9 cellular contexts compared by ENCODE assay signal in genomic region chr11:47863189-47863892, GRCh38. TPM values are rescaled to one million over a fixed set of nuclear protein-coding genes. Genes with fewer than 3 reads are reported as not detected.
DNase-seq lines count a peak whose midpoint lies in the region; ATAC-seq and TF ChIP-seq lines count a peak whose summit lies in the region.
"Had no signal": no experiment of that assay in that cellular context is flagged by ENCODE, and none has a peak within 500 bp of the region (broad histone marks: within the 10 kb centered on the region; RNA-seq: fewer than 3 reads in every experiment).

No MANE protein-coding gene starts in this region.

- H3K27ac Mint-ChIP-seq in activated T-helper 1 cell treated with anti-CD3 and anti-CD28 coated beads, Interleukin-12 subunit alpha, Interleukin-12 subunit beta, Interleukin-2, Interleukin-4 antibody, amounts not matched to agents 30 ng/mL and 10 ng/mL and 1 ng/mL, durations not matched to agents 14 hours and 24 hours and 36 hours: peak overlapping the region; percentile 21
- peak overlapping the region; percentile 87 for H3K27ac Mint-ChIP-seq in osteocyte (ENCODE audit: unreplicated experiment)

- no peaks in the 10 kb centered on the region for H3K27me3 ChIP-seq in right atrium auricular region

- ATAC-seq in Right ventricle myocardium inferior: peak; percentile 74
- ATAC-seq in HG03432 (IDR thresholded peaks at IDR 0.05; ENCODE audit: unreplicated experiment): peak; percentile 78
- no peak for ATAC-seq in HG03039 (IDR thresholded peaks at IDR 0.05; ENCODE audit: unreplicated experiment)

- H3K36me3 ChIP-seq in right atrium auricular region: no peaks in the 10 kb centered on the region

- intact Hi-C loops in Right ventricle myocardium inferior (cut with DNase I): no loop called here
- intact Hi-C loops in activated T-helper 1 cell treated with anti-CD3 and anti-CD28 coated beads, Interleukin-12 subunit alpha, Interleukin-12 subunit beta, Interleukin-2, Interleukin-4 antibody, amounts not matched to agents 30 ng/mL and 10 ng/mL and 1 ng/mL, durations not matched to agents 14 hours and 24 hours and 36 hours (cut with micrococcal nuclease): loop anchor here (2.0 to 5.0 kb wide), 4 partner anchors 15 to 194 kb away; partner anchors contain the start of gene NUP160

- H3K27ac ChIP-seq in right atrium auricular region: no peak overlapping the region

- no peaks in the 10 kb centered on the region for H3K9me3 ChIP-seq in right atrium auricular region

- H3K4me3 Mint-ChIP-seq in activated T-helper 1 cell treated with anti-CD3 and anti-CD28 coated beads, Interleukin-12 subunit alpha, Interleukin-12 subunit beta, Interleukin-2, Interleukin-4 antibody, amounts not matched to agents 30 ng/mL and 10 ng/mL and 1 ng/mL, durations not matched to agents 14 hours and 24 hours and 36 hours: peak overlapping the region; percentile 57
- no peak overlapping the region for H3K4me3 Mint-ChIP-seq in osteocyte (ENCODE audit: unreplicated experiment)
- H3K4me3 Mint-ChIP-seq: brain had no signal

- DNase-seq in Right ventricle myocardium inferior (ENCODE audit: missing footprints): no peak
- no peak for DNase-seq in right atrium auricular region (ENCODE audit: low spot score)
- no peak for DNase-seq in activated T-helper 1 cell treated with anti-CD3 and anti-CD28 coated beads, Interleukin-12 subunit alpha, Interleukin-12 subunit beta, Interleukin-2, Interleukin-4 antibody, amounts not matched to agents 30 ng/mL and 10 ng/mL and 1 ng/mL, durations not matched to agents 14 hours and 24 hours and 36 hours (ENCODE audit: low spot score)
- DNase-seq in osteocyte (ENCODE audit: extremely low spot score, unreplicated experiment): no peak
- DNase-seq in SHP77 treated with DMSO at 0.1 percent for 48 hours (lab: John Stamatoyannopoulos, UW): no peak
- DNase-seq in ureter (ENCODE audit: low spot score): no peak

- H3K4me3 ChIP-seq in right atrium auricular region: no peak overlapping the region

- H3K9me3 Mint-ChIP-seq in activated T-helper 1 cell treated with anti-CD3 and anti-CD28 coated beads, Interleukin-12 subunit alpha, Interleukin-12 subunit beta, Interleukin-2, Interleukin-4 antibody, amounts not matched to agents 30 ng/mL and 10 ng/mL and 1 ng/mL, durations not matched to agents 14 hours and 24 hours and 36 hours: no peaks in the 10 kb centered on the region
- H3K9me3 Mint-ChIP-seq in osteocyte (ENCODE audit: unreplicated experiment): no peaks in the 10 kb centered on the region

- TF ChIP-seq CTCF in right atrium auricular region (IDR thresholded peaks at IDR 0.05) (no peak), osteocyte (IDR thresholded peaks at IDR 0.05) (no peak)

- H3K36me3 Mint-ChIP-seq in activated T-helper 1 cell treated with anti-CD3 and anti-CD28 coated beads, Interleukin-12 subunit alpha, Interleukin-12 subunit beta, Interleukin-2, Interleukin-4 antibody, amounts not matched to agents 30 ng/mL and 10 ng/mL and 1 ng/mL, durations not matched to agents 14 hours and 24 hours and 36 hours (ENCODE audit: low read depth): no peaks in the 10 kb centered on the region
- no peaks in the 10 kb centered on the region for H3K36me3 Mint-ChIP-seq in osteocyte (ENCODE audit: unreplicated experiment)
- H3K36me3 Mint-ChIP-seq: brain had no signal

- no peaks in the 10 kb centered on the region for H3K27me3 Mint-ChIP-seq in activated T-helper 1 cell treated with anti-CD3 and anti-CD28 coated beads, Interleukin-12 subunit alpha, Interleukin-12 subunit beta, Interleukin-2, Interleukin-4 antibody, amounts not matched to agents 30 ng/mL and 10 ng/mL and 1 ng/mL, durations not matched to agents 14 hours and 24 hours and 36 hours (ENCODE audit: insufficient read depth)
- H3K27me3 Mint-ChIP-seq in osteocyte (ENCODE audit: unreplicated experiment): no peaks in the 10 kb centered on the region

- H3K4me1 ChIP-seq in right atrium auricular region: peaks cover 0 to 11% of the 10 kb centered on the region in 2 donors

- H3K4me1 Mint-ChIP-seq in activated T-helper 1 cell treated with anti-CD3 and anti-CD28 coated beads, Interleukin-12 subunit alpha, Interleukin-12 subunit beta, Interleukin-2, Interleukin-4 antibody, amounts not matched to agents 30 ng/mL and 10 ng/mL and 1 ng/mL, durations not matched to agents 14 hours and 24 hours and 36 hours (ENCODE audit: low read depth): peaks cover 33% of the 10 kb centered on the region
- H3K4me1 Mint-ChIP-seq in osteocyte (ENCODE audit: unreplicated experiment): peaks cover 35% of the 10 kb centered on the region

RNA-seq across cellular contexts. Expression of gene NUP160, which starts 15.2 kb away (rescaled TPM):
- 15.3 TPM for total RNA-seq in Right ventricle myocardium inferior
- 10 to 100 TPM in 1 of 2 donors, 1 to 10 TPM in 1; 7.1 to 11.7 TPM for total RNA-seq in right atrium auricular region
- 91.9 and 98.6 TPM in 2 replicates for total RNA-seq in activated T-helper 1 cell treated with anti-CD3 and anti-CD28 coated beads, Interleukin-12 subunit alpha, Interleukin-12 subunit beta, Interleukin-2, Interleukin-4 antibody, amounts not matched to agents 30 ng/mL and 10 ng/mL and 1 ng/mL, durations not matched to agents 14 hours and 24 hours and 36 hours
- total RNA-seq in osteocyte: 28.3 TPM in 2 replicates
- total RNA-seq in ureter: 49.0 TPM
